ENCODE assay signal across 7 cellular contexts in genomic region chr2:8685697-8686358, GRCh38. TPM values are rescaled to one million over a fixed set of nuclear protein-coding genes. Genes with fewer than 3 reads are reported as not detected.
DNase-seq lines count a peak whose midpoint lies in the region; ATAC-seq and TF ChIP-seq lines count a peak whose summit lies in the region.

No MANE protein-coding gene starts in this region.

- no peaks in the 10 kb centered on the region for H3K9me3 ChIP-seq in mononuclear cell (ENCODE audit: low read depth, low read length)

- in situ Hi-C loops in GM13976 (cut with MboI; ENCODE audit: low sequenced_read_pairs, unreplicated experiment): loop anchor here (10.0 kb wide), 2 partner anchors 161 to 1261 kb away; no protein-coding TSS in a partner anchor

- TF ChIP-seq CTCF in GM13976 (IDR thresholded peaks at IDR 0.05; ENCODE audit: borderline replicate concordance, control extremely low read depth, extremely low read depth, insufficient read depth, missing control alignments): peak; percentile 98

- DNase-seq in GM13976 (ENCODE audit: low spot score): peak; percentile 85
- DNase-seq in NCI-H748 (lab: John Stamatoyannopoulos, UW; ENCODE audit: unreplicated experiment): peak; percentile 90
- peak; percentile 84 for DNase-seq in activated CD8-positive, alpha-beta memory T cell treated with anti-CD3 and anti-CD28 coated beads, Interleukin-2, amount 10 ng/mL, durations not matched to agents 7 days and 5 days
- peak; percentile 61 for DNase-seq in epidermal melanocyte (ENCODE audit: insufficient read length, low spot score)
- DNase-seq in stimulated activated CD8-positive, alpha-beta memory T cell treated with anti-CD3 and anti-CD28 coated beads, Interleukin-2, amount 100 ng/mL, for 48 hours (ENCODE audit: low read depth in 2 of 2): peak; percentile 71 to 72

- ATAC-seq in HG03064 (IDR thresholded peaks at IDR 0.05; ENCODE audit: low read depth, unreplicated experiment): peak; percentile 34
- peak; percentile 18 for ATAC-seq in activated CD8-positive, alpha-beta memory T cell treated with anti-CD3 and anti-CD28 coated beads, Interleukin-2, amount 10 ng/mL, durations not matched to agents 7 days and 5 days

- H3K27me3 ChIP-seq in mononuclear cell (ENCODE audit: insufficient read depth, low read length): no peaks in the 10 kb centered on the region

- H3K27me3 Mint-ChIP-seq in activated CD8-positive, alpha-beta memory T cell treated with anti-CD3 and anti-CD28 coated beads, Interleukin-2, amount 10 ng/mL, durations not matched to agents 7 days and 5 days: peaks cover 4% of the 10 kb centered on the region

- peak overlapping the region; percentile 61 for H3K27ac Mint-ChIP-seq in activated CD8-positive, alpha-beta memory T cell treated with anti-CD3 and anti-CD28 coated beads, Interleukin-2, amount 10 ng/mL, durations not matched to agents 7 days and 5 days

- H3K4me1 ChIP-seq in mononuclear cell (ENCODE audit: insufficient read depth, low read length): peaks cover 31% of the 10 kb centered on the region

- CTCF ChIA-PET in activated CD8-positive, alpha-beta memory T cell treated with anti-CD3 and anti-CD28 coated beads, Interleukin-2, amount 10 ng/mL, durations not matched to agents 7 days and 5 days (lab: Charles Lee): interaction anchor here (1.6 kb wide), 1 partner anchor 141 kb away, joined by 7 read pairs; no protein-coding TSS in a partner anchor

- peaks cover 7% of the 10 kb centered on the region for H3K4me1 Mint-ChIP-seq in activated CD8-positive, alpha-beta memory T cell treated with anti-CD3 and anti-CD28 coated beads, Interleukin-2, amount 10 ng/mL, durations not matched to agents 7 days and 5 days

- H3K4me3 Mint-ChIP-seq in activated CD8-positive, alpha-beta memory T cell treated with anti-CD3 and anti-CD28 coated beads, Interleukin-2, amount 10 ng/mL, durations not matched to agents 7 days and 5 days: peak overlapping the region; percentile 58

- peak overlapping the region; percentile 54 for H3K4me3 ChIP-seq in mononuclear cell (ENCODE audit: low read length)

- peaks cover 27% of the 10 kb centered on the region for H3K36me3 Mint-ChIP-seq in activated CD8-positive, alpha-beta memory T cell treated with anti-CD3 and anti-CD28 coated beads, Interleukin-2, amount 10 ng/mL, durations not matched to agents 7 days and 5 days

- no peaks in the 10 kb centered on the region for H3K9me3 Mint-ChIP-seq in activated CD8-positive, alpha-beta memory T cell treated with anti-CD3 and anti-CD28 coated beads, Interleukin-2, amount 10 ng/mL, durations not matched to agents 7 days and 5 days (ENCODE audit: low read depth)

RNA-seq across cellular contexts. Expression of gene ID2, which starts 4.0 kb away (rescaled TPM):
- 100 to 1,000 TPM; 342 to 431 TPM for total RNA-seq in activated CD8-positive, alpha-beta memory T cell treated with anti-CD3 and anti-CD28 coated beads, Interleukin-2, amount 10 ng/mL, durations not matched to agents 7 days and 5 days
- 717 TPM for total RNA-seq in mononuclear cell

Comparison
In these comparisons a context has a peak if more than half of its experiments do, and no peak if none do; other contexts are left out.
1. Peak in every context shown above with its lines: DNase-seq, ATAC-seq and H3K4me3 ChIP-seq.